1 cellular context compared by ENCODE assay signal in genomic region chr13:42575938-42576337, GRCh38.
TF ChIP-seq lines count a peak whose summit lies in the region.

No MANE protein-coding gene starts in this region.

TF ChIP-seq in H1, 55 proteins besides CTCF, POLR2A, EP300 and RAD21 (continued from another document):
- TF ChIP-seq, protein P1, sequence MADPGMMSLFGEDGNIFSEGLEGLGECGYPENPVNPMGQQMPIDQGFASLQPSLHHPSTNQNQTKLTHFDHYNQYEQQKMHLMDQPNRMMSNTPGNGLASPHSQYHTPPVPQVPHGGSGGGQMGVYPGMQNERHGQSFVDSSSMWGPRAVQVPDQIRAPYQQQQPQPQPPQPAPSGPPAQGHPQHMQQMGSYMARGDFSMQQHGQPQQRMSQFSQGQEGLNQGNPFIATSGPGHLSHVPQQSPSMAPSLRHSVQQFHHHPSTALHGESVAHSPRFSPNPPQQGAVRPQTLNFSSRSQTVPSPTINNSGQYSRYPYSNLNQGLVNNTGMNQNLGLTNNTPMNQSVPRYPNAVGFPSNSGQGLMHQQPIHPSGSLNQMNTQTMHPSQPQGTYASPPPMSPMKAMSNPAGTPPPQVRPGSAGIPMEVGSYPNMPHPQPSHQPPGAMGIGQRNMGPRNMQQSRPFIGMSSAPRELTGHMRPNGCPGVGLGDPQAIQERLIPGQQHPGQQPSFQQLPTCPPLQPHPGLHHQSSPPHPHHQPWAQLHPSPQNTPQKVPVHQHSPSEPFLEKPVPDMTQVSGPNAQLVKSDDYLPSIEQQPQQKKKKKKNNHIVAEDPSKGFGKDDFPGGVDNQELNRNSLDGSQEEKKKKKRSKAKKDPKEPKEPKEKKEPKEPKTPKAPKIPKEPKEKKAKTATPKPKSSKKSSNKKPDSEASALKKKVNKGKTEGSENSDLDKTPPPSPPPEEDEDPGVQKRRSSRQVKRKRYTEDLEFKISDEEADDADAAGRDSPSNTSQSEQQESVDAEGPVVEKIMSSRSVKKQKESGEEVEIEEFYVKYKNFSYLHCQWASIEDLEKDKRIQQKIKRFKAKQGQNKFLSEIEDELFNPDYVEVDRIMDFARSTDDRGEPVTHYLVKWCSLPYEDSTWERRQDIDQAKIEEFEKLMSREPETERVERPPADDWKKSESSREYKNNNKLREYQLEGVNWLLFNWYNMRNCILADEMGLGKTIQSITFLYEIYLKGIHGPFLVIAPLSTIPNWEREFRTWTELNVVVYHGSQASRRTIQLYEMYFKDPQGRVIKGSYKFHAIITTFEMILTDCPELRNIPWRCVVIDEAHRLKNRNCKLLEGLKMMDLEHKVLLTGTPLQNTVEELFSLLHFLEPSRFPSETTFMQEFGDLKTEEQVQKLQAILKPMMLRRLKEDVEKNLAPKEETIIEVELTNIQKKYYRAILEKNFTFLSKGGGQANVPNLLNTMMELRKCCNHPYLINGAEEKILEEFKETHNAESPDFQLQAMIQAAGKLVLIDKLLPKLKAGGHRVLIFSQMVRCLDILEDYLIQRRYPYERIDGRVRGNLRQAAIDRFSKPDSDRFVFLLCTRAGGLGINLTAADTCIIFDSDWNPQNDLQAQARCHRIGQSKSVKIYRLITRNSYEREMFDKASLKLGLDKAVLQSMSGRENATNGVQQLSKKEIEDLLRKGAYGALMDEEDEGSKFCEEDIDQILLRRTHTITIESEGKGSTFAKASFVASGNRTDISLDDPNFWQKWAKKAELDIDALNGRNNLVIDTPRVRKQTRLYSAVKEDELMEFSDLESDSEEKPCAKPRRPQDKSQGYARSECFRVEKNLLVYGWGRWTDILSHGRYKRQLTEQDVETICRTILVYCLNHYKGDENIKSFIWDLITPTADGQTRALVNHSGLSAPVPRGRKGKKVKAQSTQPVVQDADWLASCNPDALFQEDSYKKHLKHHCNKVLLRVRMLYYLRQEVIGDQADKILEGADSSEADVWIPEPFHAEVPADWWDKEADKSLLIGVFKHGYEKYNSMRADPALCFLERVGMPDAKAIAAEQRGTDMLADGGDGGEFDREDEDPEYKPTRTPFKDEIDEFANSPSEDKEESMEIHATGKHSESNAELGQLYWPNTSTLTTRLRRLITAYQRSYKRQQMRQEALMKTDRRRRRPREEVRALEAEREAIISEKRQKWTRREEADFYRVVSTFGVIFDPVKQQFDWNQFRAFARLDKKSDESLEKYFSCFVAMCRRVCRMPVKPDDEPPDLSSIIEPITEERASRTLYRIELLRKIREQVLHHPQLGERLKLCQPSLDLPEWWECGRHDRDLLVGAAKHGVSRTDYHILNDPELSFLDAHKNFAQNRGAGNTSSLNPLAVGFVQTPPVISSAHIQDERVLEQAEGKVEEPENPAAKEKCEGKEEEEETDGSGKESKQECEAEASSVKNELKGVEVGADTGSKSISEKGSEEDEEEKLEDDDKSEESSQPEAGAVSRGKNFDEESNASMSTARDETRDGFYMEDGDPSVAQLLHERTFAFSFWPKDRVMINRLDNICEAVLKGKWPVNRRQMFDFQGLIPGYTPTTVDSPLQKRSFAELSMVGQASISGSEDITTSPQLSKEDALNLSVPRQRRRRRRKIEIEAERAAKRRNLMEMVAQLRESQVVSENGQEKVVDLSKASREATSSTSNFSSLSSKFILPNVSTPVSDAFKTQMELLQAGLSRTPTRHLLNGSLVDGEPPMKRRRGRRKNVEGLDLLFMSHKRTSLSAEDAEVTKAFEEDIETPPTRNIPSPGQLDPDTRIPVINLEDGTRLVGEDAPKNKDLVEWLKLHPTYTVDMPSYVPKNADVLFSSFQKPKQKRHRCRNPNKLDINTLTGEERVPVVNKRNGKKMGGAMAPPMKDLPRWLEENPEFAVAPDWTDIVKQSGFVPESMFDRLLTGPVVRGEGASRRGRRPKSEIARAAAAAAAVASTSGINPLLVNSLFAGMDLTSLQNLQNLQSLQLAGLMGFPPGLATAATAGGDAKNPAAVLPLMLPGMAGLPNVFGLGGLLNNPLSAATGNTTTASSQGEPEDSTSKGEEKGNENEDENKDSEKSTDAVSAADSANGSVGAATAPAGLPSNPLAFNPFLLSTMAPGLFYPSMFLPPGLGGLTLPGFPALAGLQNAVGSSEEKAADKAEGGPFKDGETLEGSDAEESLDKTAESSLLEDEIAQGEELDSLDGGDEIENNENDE (IDR thresholded peaks at IDR 0.05; ENCODE audit: insufficient replicate concordance, low read length), result no peak
- TF ChIP-seq HDAC2 (IDR thresholded peaks at IDR 0.05; ENCODE audit: borderline replicate concordance in 1 of 2, low read depth in 2 of 2, low read length in 2 of 2) (no peak), TAF7 (optimal IDR thresholded peaks at IDR 0.05; ENCODE audit: borderline replicate concordance, low read depth, low read length) (no peak), CBX8 (IDR thresholded peaks at IDR 0.05; ENCODE audit: borderline replicate concordance, low read depth, low read length) (no peak), JUND (IDR thresholded peaks at IDR 0.05; ENCODE audit: low read length) (no peak), SP1 (IDR thresholded peaks at IDR 0.05; ENCODE audit: low read depth, low read length) (no peak), MAFK (IDR thresholded peaks at IDR 0.05; ENCODE audit: low read depth, low read length) (no peak), BRCA1 (IDR thresholded peaks at IDR 0.05; ENCODE audit: low read depth, low read length) (no peak), SP2 (IDR thresholded peaks at IDR 0.05; ENCODE audit: low read length) (no peak), ZNF274 (IDR thresholded peaks at IDR 0.05; ENCODE audit: borderline replicate concordance, extremely low read depth, low read length) (no peak), NRF1 (IDR thresholded peaks at IDR 0.05; ENCODE audit: low read depth, low read length) (no peak), USF2 (IDR thresholded peaks at IDR 0.05; ENCODE audit: low read length) (no peak), POU5F1 (IDR thresholded peaks at IDR 0.05; ENCODE audit: low read depth, low read length) (no peak), GABPA (IDR thresholded peaks at IDR 0.05; ENCODE audit: borderline replicate concordance, insufficient read depth, low read length) (no peak), RNF2 (IDR thresholded peaks at IDR 0.05; ENCODE audit: borderline replicate concordance, low read depth, low read length, missing control alignments, poor library complexity, severe bottlenecking) (no peak), SIRT6 (IDR thresholded peaks at IDR 0.05; ENCODE audit: low read length) (no peak), CREB1 (IDR thresholded peaks at IDR 0.05) (no peak), E2F6 (IDR thresholded peaks at IDR 0.05) (no peak)
